Comparison of ENCODE assay signal across 8 cellular contexts in the genomic region with DNA sequence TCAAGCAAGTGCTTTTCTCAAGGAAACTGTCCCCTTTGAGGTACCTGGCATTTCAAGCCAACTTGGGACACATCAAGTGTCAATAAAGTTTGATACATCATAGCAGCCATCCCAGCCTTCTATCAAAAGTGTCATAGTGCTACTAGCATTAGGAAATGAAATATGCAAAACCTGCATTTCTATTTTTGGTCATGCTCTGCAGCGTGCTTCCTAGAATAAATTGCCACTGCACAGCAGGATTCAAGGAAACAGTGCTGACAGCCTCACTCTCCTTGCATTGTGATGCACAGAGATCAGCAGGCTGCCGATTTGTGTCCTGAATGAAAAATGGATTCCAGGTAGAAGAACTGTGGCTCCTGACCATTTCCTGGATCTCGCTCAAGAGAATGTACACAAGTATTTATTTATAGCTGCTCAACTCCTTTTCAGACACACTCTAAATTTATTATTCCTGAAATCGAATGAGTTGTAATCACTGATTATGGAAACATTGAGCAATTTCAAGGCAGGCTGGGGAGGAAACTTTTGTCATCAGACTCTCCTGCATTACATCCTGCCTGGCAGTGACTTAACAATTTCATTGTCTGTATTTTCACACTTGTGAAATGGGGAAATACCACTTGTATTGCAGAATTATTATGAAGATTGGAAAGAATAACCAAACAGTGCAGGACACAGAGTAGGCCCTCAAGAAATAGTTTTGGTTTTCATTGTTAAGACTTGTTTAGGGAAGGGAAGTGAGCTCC.
A peak's percentile ranks its signal among the peaks of the same experiment; 100 is the strongest.
DNase-seq lines count a peak whose midpoint lies in the region; ATAC-seq and TF ChIP-seq lines count a peak whose summit lies in the region.

No MANE protein-coding gene starts in this region.

- peak overlapping the region; percentile 43 for H3K27ac ChIP-seq in suprapubic skin

- intact Hi-C loops in left ventricle myocardium superior (cut with micrococcal nuclease): no loop called here

- peaks cover 9% of the 10 kb centered on the region for H3K9me3 Mint-ChIP-seq in activated CD4-positive, alpha-beta T cell treated with anti-CD3 and anti-CD28 coated beads, Interleukin-2, amount 10 ng/mL, durations not matched to agents 7 days and 5 days

- no peak for DNase-seq in activated CD4-positive, alpha-beta T cell treated with anti-CD3 and anti-CD28 coated beads, Interleukin-2, amount 10 ng/mL, durations not matched to agents 7 days and 5 days
- no peak for DNase-seq in activated CD4-positive, alpha-beta T cell treated with anti-CD3 and anti-CD28 coated beads, Interleukin-2, amount 50 U/mL, for 4 hours
- DNase-seq in T-helper 17 cell: no peak
- DNase-seq in left ventricle myocardium superior: no peak
- DNase-seq in suprapubic skin (ENCODE audit: low spot score in 2 of 2): no peak
- no peak for DNase-seq in mucosa of gallbladder (ENCODE audit: low spot score)
- no peak for DNase-seq in COR-L47 (lab: John Stamatoyannopoulos, UW)

- ATAC-seq in T-helper 17 cell: peak; percentile 21
- peak; percentile 44 for ATAC-seq in left ventricle myocardium superior
- ATAC-seq in GM19397 (IDR thresholded peaks at IDR 0.05; ENCODE audit: unreplicated experiment): no peak

- H3K9me3 ChIP-seq in T-helper 17 cell (ENCODE audit: control insufficient read depth, low read length, poor library complexity, severe bottlenecking) (no peaks in the 10 kb centered on the region), suprapubic skin (no peaks in the 10 kb centered on the region)

- H3K4me1 Mint-ChIP-seq in activated CD4-positive, alpha-beta T cell treated with anti-CD3 and anti-CD28 coated beads, Interleukin-2, amount 10 ng/mL, durations not matched to agents 7 days and 5 days: peaks cover 20% of the 10 kb centered on the region
- peaks cover 2% of the 10 kb centered on the region for H3K4me1 Mint-ChIP-seq in T-helper 17 cell

- POLR2A ChIA-PET in activated CD4-positive, alpha-beta T cell treated with anti-CD3 and anti-CD28 coated beads, Interleukin-2, amount 10 ng/mL, durations not matched to agents 7 days and 5 days (lab: Charles Lee): no interaction called here

- TF ChIP-seq CTCF in suprapubic skin (IDR thresholded peaks at IDR 0.05): no peak

- no peak for TF ChIP-seq POLR2A in suprapubic skin (IDR thresholded peaks at IDR 0.05)

- no peak for TF ChIP-seq EP300 in suprapubic skin (IDR thresholded peaks at IDR 0.05)

- no peak overlapping the region for H3K4me3 ChIP-seq in suprapubic skin

- no peaks in the 10 kb centered on the region for H3K36me3 Mint-ChIP-seq in activated CD4-positive, alpha-beta T cell treated with anti-CD3 and anti-CD28 coated beads, Interleukin-2, amount 10 ng/mL, durations not matched to agents 7 days and 5 days (ENCODE audit: low read depth)
- H3K36me3 Mint-ChIP-seq in T-helper 17 cell (ENCODE audit: low read depth): peaks cover 2% of the 10 kb centered on the region

- H3K4me3 Mint-ChIP-seq in activated CD4-positive, alpha-beta T cell treated with anti-CD3 and anti-CD28 coated beads, Interleukin-2, amount 10 ng/mL, durations not matched to agents 7 days and 5 days: no peak overlapping the region
- no peak overlapping the region for H3K4me3 Mint-ChIP-seq in T-helper 17 cell

- WGBS in suprapubic skin: 50% methylated on average over 4 of the region's 4 CpGs

- peak overlapping the region; percentile 48 for H3K27ac Mint-ChIP-seq in activated CD4-positive, alpha-beta T cell treated with anti-CD3 and anti-CD28 coated beads, Interleukin-2, amount 10 ng/mL, durations not matched to agents 7 days and 5 days
- no peak overlapping the region for H3K27ac Mint-ChIP-seq in T-helper 17 cell

- no peaks in the 10 kb centered on the region for H3K27me3 ChIP-seq in suprapubic skin

- peaks cover 32% of the 10 kb centered on the region for H3K4me1 ChIP-seq in suprapubic skin

- H3K36me3 ChIP-seq in suprapubic skin: no peaks in the 10 kb centered on the region

- CTCF ChIA-PET in activated CD4-positive, alpha-beta T cell treated with anti-CD3 and anti-CD28 coated beads, Interleukin-2, amount 10 ng/mL, durations not matched to agents 7 days and 5 days (lab: Charles Lee): no interaction called here

- H3K27me3 Mint-ChIP-seq in activated CD4-positive, alpha-beta T cell treated with anti-CD3 and anti-CD28 coated beads, Interleukin-2, amount 10 ng/mL, durations not matched to agents 7 days and 5 days: no peaks in the 10 kb centered on the region
- no peaks in the 10 kb centered on the region for H3K27me3 Mint-ChIP-seq in T-helper 17 cell
